Comparison of ENCODE assay signal across 10 cellular contexts in genomic region chr10:60963441-60964256, GRCh38. TPM values are rescaled to one million over a fixed set of nuclear protein-coding genes. Genes with fewer than 3 reads are reported as not detected.
A peak's percentile ranks its signal among the peaks of the same experiment; 100 is the strongest.
DNase-seq lines count a peak whose midpoint lies in the region; ATAC-seq, FAIRE-seq and TF ChIP-seq lines count a peak whose summit lies in the region.
"Had no signal": no experiment of that assay in that cellular context is flagged by ENCODE, and none has a peak within 500 bp of the region (broad histone marks: within the 10 kb centered on the region; RNA-seq: fewer than 3 reads in every experiment).

No MANE protein-coding gene starts in this region.

- no peak overlapping the region for H3K4me3 ChIP-seq in breast epithelium
- no peak overlapping the region for H3K4me3 ChIP-seq in astrocyte of the cerebellum (ENCODE audit: low read depth, low read length)
- no peak overlapping the region for H3K4me3 ChIP-seq in mucosa of descending colon
- H3K4me3 ChIP-seq in kidney (ENCODE audit: low read length in 2 of 2) = no peak overlapping the region
- H3K4me3 ChIP-seq: cardiac muscle cell had no signal

- no peaks in the 10 kb centered on the region for H3K9me3 Mint-ChIP-seq in MCF 10A (ENCODE audit: unreplicated experiment)
- H3K9me3 Mint-ChIP-seq: nephron progenitor cell had no signal

- in situ Hi-C loops in astrocyte of the cerebellum (cut with HindIII; ENCODE audit: low sequenced_read_pairs) = loop anchor here (5.0 kb wide), 1 partner anchor 141 kb away; no protein-coding TSS in a partner anchor

- no peak overlapping the region for H3K9ac ChIP-seq in kidney (ENCODE audit: low read length in 2 of 2)

- no peak for TF ChIP-seq POLR2A in breast epithelium (IDR thresholded peaks at IDR 0.05)

- H3K4me3 Mint-ChIP-seq in MCF 10A (ENCODE audit: unreplicated experiment) = peak overlapping the region; percentile 37
- H3K4me3 Mint-ChIP-seq: nephron progenitor cell had no signal

- H3K27ac Mint-ChIP-seq in MCF 10A (ENCODE audit: low read depth, unreplicated experiment) = peak overlapping the region; percentile 97
- H3K27ac Mint-ChIP-seq: nephron progenitor cell had no signal

- no peaks in the 10 kb centered on the region for H3K27me3 Mint-ChIP-seq in MCF 10A (ENCODE audit: insufficient read depth, unreplicated experiment)

- H3K36me3 Mint-ChIP-seq in MCF 10A (ENCODE audit: insufficient read depth, unreplicated experiment) = no peaks in the 10 kb centered on the region

- H3K4me1 Mint-ChIP-seq in MCF 10A (ENCODE audit: insufficient read depth, unreplicated experiment) = peaks cover 19% of the 10 kb centered on the region

- DNase-seq in MCF 10A (ENCODE audit: unreplicated experiment) (peak; percentile 40), breast epithelium (ENCODE audit: low spot score in 2 of 2) (no peak), astrocyte of the cerebellum (ENCODE audit: low read depth) (peak; percentile 51), iris pigment epithelial cell (ENCODE audit: low read depth) (peak; percentile 81), NCI-H2107 (lab: John Stamatoyannopoulos, UW) (no peak), NCI-H146 treated with DMSO at 0.1 percent for 48 hours (lab: John Stamatoyannopoulos, UW; ENCODE audit: unreplicated experiment) (no peak), mucosa of descending colon (no peak), kidney (no peak)

- TF ChIP-seq CTCF in MCF 10A (IDR thresholded peaks at IDR 0.05; ENCODE audit: unreplicated experiment) (no peak), breast epithelium (IDR thresholded peaks at IDR 0.05) (no peak), astrocyte of the cerebellum (IDR thresholded peaks at IDR 0.05; ENCODE audit: low read depth, low read length, missing control alignments) (no peak), mucosa of descending colon (IDR thresholded peaks at IDR 0.05) (no peak), kidney (IDR thresholded peaks at IDR 0.05; ENCODE audit: borderline replicate concordance, extremely low read depth, insufficient read depth) (no peak)

- FAIRE-seq in kidney (lab: Jason Lieb, UNC) = no peak

- CTCF ChIA-PET in MCF 10A (lab: Yijun Ruan, JAX) = no interaction called here

- no peak for ATAC-seq in mucosa of descending colon

- no peaks in the 10 kb centered on the region for H3K4me1 ChIP-seq in breast epithelium
- no peaks in the 10 kb centered on the region for H3K4me1 ChIP-seq in mucosa of descending colon (ENCODE audit: low read depth)
- peaks cover 3 to 17% of the 10 kb centered on the region in 2 donors for H3K4me1 ChIP-seq in kidney (ENCODE audit: control insufficient read depth in 1 of 2, insufficient read depth in 1 of 2, low read depth in 1 of 2, low read length in 2 of 2)

- no peaks in the 10 kb centered on the region for H3K9me3 ChIP-seq in breast epithelium
- H3K9me3 ChIP-seq in mucosa of descending colon = no peaks in the 10 kb centered on the region
- H3K9me3 ChIP-seq in kidney (ENCODE audit: control insufficient read depth in 1 of 2, low read length in 2 of 2) = no peaks in the 10 kb centered on the region

- H3K36me3 ChIP-seq in breast epithelium (no peaks in the 10 kb centered on the region), mucosa of descending colon (ENCODE audit: low read depth) (no peaks in the 10 kb centered on the region), kidney (ENCODE audit: control insufficient read depth in 1 of 2, insufficient read depth in 2 of 2, low read length in 2 of 2) (no peaks in the 10 kb centered on the region)
- H3K36me3 ChIP-seq: cardiac muscle cell had no signal

- POLR2A ChIA-PET in MCF 10A (lab: Yijun Ruan, JAX) = interaction anchor here (0.6 to 1.0 kb wide), 5 partner anchors 145 to 775 kb away, joined by 3 to 8 read pairs (median 3); partner anchors contain the start of gene CDK1

- H3K27me3 ChIP-seq in breast epithelium = no peaks in the 10 kb centered on the region
- H3K27me3 ChIP-seq: cardiac muscle cell had no signal

- intact Hi-C loops in MCF 10A (cut with micrococcal nuclease) = loop anchor here (1.0 to 10.0 kb wide), 5 partner anchors 80 to 771 kb away; no protein-coding TSS in a partner anchor
- intact Hi-C loops in breast epithelium (cut with DNase I; ENCODE audit: low total_unique reads) = loop anchor here (10.0 kb wide), 1 partner anchor 1131 kb away; no protein-coding TSS in a partner anchor
- intact Hi-C loops in mucosa of descending colon (cut with DNase I, micrococcal nuclease) = loop anchor here (5.0 to 10.0 kb wide), 3 partner anchors 79 to 321 kb away; no protein-coding TSS in a partner anchor
- intact Hi-C loops in kidney (cut with DNase I) = loop anchor here (10.0 kb wide), 1 partner anchor 139 kb away; no protein-coding TSS in a partner anchor

- no peak overlapping the region for H3K27ac ChIP-seq in breast epithelium
- H3K27ac ChIP-seq in kidney (ENCODE audit: low read depth in 2 of 2, low read length in 2 of 2) = peak overlapping the region in 1 of 2 donors; percentile 11
- H3K27ac ChIP-seq: cardiac muscle cell had no signal

- BruUV-seq in MCF 10A (replicated peaks; lab: Mats Ljungman, UMichigan) = no TSS peak

RNA-seq across cellular contexts. Expression of gene RHOBTB1, which starts 19.7 kb away (rescaled TPM):
- total RNA-seq in MCF 10A (2022) = 0.70 and 1.5 TPM in 2 replicates
- total RNA-seq in breast epithelium = 10 to 100 TPM; 11.4 to 14.6 (median 13.4) TPM
- total RNA-seq in mucosa of descending colon = 1 to 10 TPM; 5.8 to 8.0 (median 6.9) TPM
- 14.6 TPM for total RNA-seq in kidney
- 34.5 TPM for polyA plus RNA-seq in kidney (ENCODE audit: insufficient read depth, low read depth, low replicate concordance)

Comparison
In these comparisons a context has a peak if more than half of its experiments do, and no peak if none do; other contexts are left out.
1. DNase-seq: peak in MCF 10A (single experiment), astrocyte of the cerebellum (single experiment) and iris pigment epithelial cell (single experiment); none in breast epithelium (0 of 2), NCI-H2107 (single experiment), NCI-H146 treated with DMSO at 0.1 percent for 48 hours (single experiment), mucosa of descending colon (0 of 3) and kidney (single experiment).